In genomic region chr1:46446646-46447498, GRCh38 we compare ENCODE assay signal across 9 cellular contexts. TPM values are rescaled to one million over a fixed set of nuclear protein-coding genes. Genes with fewer than 3 reads are reported as not detected.
A peak's percentile ranks its signal among the peaks of the same experiment; 100 is the strongest.
DNase-seq lines count a peak whose midpoint lies in the region; ATAC-seq and TF ChIP-seq lines count a peak whose summit lies in the region.
"Had no signal": no experiment of that assay in that cellular context is flagged by ENCODE, and none has a peak within 500 bp of the region (broad histone marks: within the 10 kb centered on the region; RNA-seq: fewer than 3 reads in every experiment).

No MANE protein-coding gene starts in this region.

- DNase-seq in D341Med (ENCODE audit: low spot score) (peak; percentile 83), OCI-M1 (lab: John Stamatoyannopoulos, UW) (peak; percentile 85), esophagus squamous epithelium (lab: John Stamatoyannopoulos, UW) (no peak)
- peak; percentile 86 for DNase-seq in activated T-cell treated with anti-CD3 and anti-CD28 coated beads, Interleukin-2, amount 50 U/mL, for 24 hours
- peak; percentile 43 to 85 (median 63) for DNase-seq in naive thymus-derived CD8-positive, alpha-beta T cell
- DNase-seq in stimulated activated effector memory CD8-positive, alpha-beta T cell treated with anti-CD3 and anti-CD28 coated beads, Interleukin-12 subunit alpha, Interleukin-12 subunit beta, amount 100 ng/mL, for 72 hours (ENCODE audit: low spot score in 2 of 2): peak; percentile 70 to 89

- peak; percentile 65 to 73 for ATAC-seq in naive thymus-derived CD8-positive, alpha-beta T cell
- ATAC-seq in stimulated activated effector memory CD8-positive, alpha-beta T cell treated with anti-CD3 and anti-CD28 coated beads, Interleukin-12 subunit alpha, Interleukin-12 subunit beta, amount 100 ng/mL, for 72 hours: peak; percentile 54
- ATAC-seq in HG02884 (IDR thresholded peaks at IDR 0.05; ENCODE audit: unreplicated experiment): no peak

- H3K4me3 ChIP-seq in HUES6 (ENCODE audit: low read depth, low read length) (peak overlapping the region; percentile 56), esophagus squamous epithelium (no peak overlapping the region)
- H3K4me3 ChIP-seq: SK-N-MC had no signal

- peaks cover 51% of the 10 kb centered on the region for H3K27me3 Mint-ChIP-seq in activated T-cell treated with anti-CD3 and anti-CD28 coated beads, Interleukin-2, amount 50 U/mL, for 24 hours
- peaks cover 31 to 67% (median 47%) of the 10 kb centered on the region in 5 donors for H3K27me3 Mint-ChIP-seq in naive thymus-derived CD8-positive, alpha-beta T cell

- H3K4me3 Mint-ChIP-seq in activated T-cell treated with anti-CD3 and anti-CD28 coated beads, Interleukin-2, amount 50 U/mL, for 24 hours: no peak overlapping the region
- H3K4me3 Mint-ChIP-seq in naive thymus-derived CD8-positive, alpha-beta T cell: peak overlapping the region in 9 of 10 donors; percentile 26 to 78 (median 56)
- H3K4me3 Mint-ChIP-seq in stimulated activated effector memory CD8-positive, alpha-beta T cell treated with anti-CD3 and anti-CD28 coated beads, Interleukin-12 subunit alpha, Interleukin-12 subunit beta, amount 100 ng/mL, for 72 hours: no peak overlapping the region

- H3K4me1 ChIP-seq in HUES6 (ENCODE audit: control insufficient read depth, insufficient read depth, low read length) (peaks cover 26% of the 10 kb centered on the region), esophagus squamous epithelium (peaks cover 8 to 32% (median 13%) of the 10 kb centered on the region in 3 donors)

- 37 to 41% methylated on average over 13 to 15 of the region's 15 CpGs for WGBS in esophagus squamous epithelium, 2 donors

- H3K36me3 ChIP-seq in HUES6 (ENCODE audit: control insufficient read depth, insufficient read depth, low read length): no peaks in the 10 kb centered on the region
- no peaks in the 10 kb centered on the region for H3K36me3 ChIP-seq in esophagus squamous epithelium

- H3K9me3 Mint-ChIP-seq in activated T-cell treated with anti-CD3 and anti-CD28 coated beads, Interleukin-2, amount 50 U/mL, for 24 hours: no peaks in the 10 kb centered on the region
- no peaks in the 10 kb centered on the region for H3K9me3 Mint-ChIP-seq in naive thymus-derived CD8-positive, alpha-beta T cell
- H3K9me3 Mint-ChIP-seq in stimulated activated effector memory CD8-positive, alpha-beta T cell treated with anti-CD3 and anti-CD28 coated beads, Interleukin-12 subunit alpha, Interleukin-12 subunit beta, amount 100 ng/mL, for 72 hours: no peaks in the 10 kb centered on the region

- no peak overlapping the region for H3K9ac ChIP-seq in HUES6 (ENCODE audit: low read length)

- H3K27ac ChIP-seq in HUES6 (ENCODE audit: low read depth, low read length): no peak overlapping the region
- no peak overlapping the region for H3K27ac ChIP-seq in esophagus squamous epithelium
- H3K27ac ChIP-seq: SK-N-MC had no signal

- no peaks in the 10 kb centered on the region for H3K9me3 ChIP-seq in HUES6 (ENCODE audit: control insufficient read depth, insufficient read depth, low read depth, low read length)
- no peaks in the 10 kb centered on the region for H3K9me3 ChIP-seq in esophagus squamous epithelium

- intact Hi-C loops in esophagus squamous epithelium (cut with DNase I): no loop called here

- POLR2A ChIA-PET in naive thymus-derived CD8-positive, alpha-beta T cell (lab: Charles Lee): no interaction called here

- no peak overlapping the region for H3K27ac Mint-ChIP-seq in activated T-cell treated with anti-CD3 and anti-CD28 coated beads, Interleukin-2, amount 50 U/mL, for 24 hours
- no peak overlapping the region for H3K27ac Mint-ChIP-seq in naive thymus-derived CD8-positive, alpha-beta T cell
- no peak overlapping the region for H3K27ac Mint-ChIP-seq in stimulated activated effector memory CD8-positive, alpha-beta T cell treated with anti-CD3 and anti-CD28 coated beads, Interleukin-12 subunit alpha, Interleukin-12 subunit beta, amount 100 ng/mL, for 72 hours

- no peak for TF ChIP-seq POLR2A in esophagus squamous epithelium (IDR thresholded peaks at IDR 0.05)

- peaks cover 92% of the 10 kb centered on the region for H3K27me3 ChIP-seq in HUES6 (ENCODE audit: control insufficient read depth, insufficient read depth, low read length)
- H3K27me3 ChIP-seq in esophagus squamous epithelium: peaks cover 11 to 81% (median 13%) of the 10 kb centered on the region in 4 donors

- H3K4me1 Mint-ChIP-seq in activated T-cell treated with anti-CD3 and anti-CD28 coated beads, Interleukin-2, amount 50 U/mL, for 24 hours (ENCODE audit: low read depth): peaks cover 23% of the 10 kb centered on the region
- H3K4me1 Mint-ChIP-seq in naive thymus-derived CD8-positive, alpha-beta T cell: peaks cover 15 to 29% (median 25%) of the 10 kb centered on the region in 4 donors
- H3K4me1 Mint-ChIP-seq in stimulated activated effector memory CD8-positive, alpha-beta T cell treated with anti-CD3 and anti-CD28 coated beads, Interleukin-12 subunit alpha, Interleukin-12 subunit beta, amount 100 ng/mL, for 72 hours: peaks cover 49% of the 10 kb centered on the region

- no peaks in the 10 kb centered on the region for H3K36me3 Mint-ChIP-seq in activated T-cell treated with anti-CD3 and anti-CD28 coated beads, Interleukin-2, amount 50 U/mL, for 24 hours (ENCODE audit: low read depth)
- H3K36me3 Mint-ChIP-seq in naive thymus-derived CD8-positive, alpha-beta T cell: no peaks in the 10 kb centered on the region
- H3K36me3 Mint-ChIP-seq in stimulated activated effector memory CD8-positive, alpha-beta T cell treated with anti-CD3 and anti-CD28 coated beads, Interleukin-12 subunit alpha, Interleukin-12 subunit beta, amount 100 ng/mL, for 72 hours: peaks cover 5% of the 10 kb centered on the region

- peak; percentile 33 to 82 (median 76) for TF ChIP-seq CTCF in esophagus squamous epithelium (IDR thresholded peaks at IDR 0.05)

RNA-seq across cellular contexts. Expression of gene DMBX1, which starts 42.8 kb away (rescaled TPM):
- total RNA-seq in esophagus squamous epithelium: not detected
- not detected for total RNA-seq in naive thymus-derived CD8-positive, alpha-beta T cell
- not detected for polyA plus RNA-seq in naive thymus-derived CD8-positive, alpha-beta T cell

RNA-seq across cellular contexts. Expression of gene FAAH, which starts 52.8 kb away (rescaled TPM):
- total RNA-seq in esophagus squamous epithelium: 10 to 100 TPM; 12.3 to 29.6 (median 16.7) TPM
- 10 to 100 TPM in 1 of 2 experiments, 1 to 10 TPM in 1; 8.9 to 10.2 TPM for total RNA-seq in naive thymus-derived CD8-positive, alpha-beta T cell
- polyA plus RNA-seq in naive thymus-derived CD8-positive, alpha-beta T cell: 1 to 10 TPM in 2 of 3 donors, under 1 TPM in 1; 0.46 to 2.2 (median 1.4) TPM

Comparison
In these comparisons a context has a peak if more than half of its experiments do, and no peak if none do; other contexts are left out.
1. H3K4me3 Mint-ChIP-seq: peak in naive thymus-derived CD8-positive, alpha-beta T cell (9 of 10); none in activated T-cell treated with anti-CD3 and anti-CD28 coated beads, Interleukin-2, amount 50 U/mL, for 24 hours (single experiment) and stimulated activated effector memory CD8-positive, alpha-beta T cell treated with anti-CD3 and anti-CD28 coated beads, Interleukin-12 subunit alpha, Interleukin-12 subunit beta, amount 100 ng/mL, for 72 hours (single experiment).